1 cellular context compared by ENCODE assay signal in the genomic region with DNA sequence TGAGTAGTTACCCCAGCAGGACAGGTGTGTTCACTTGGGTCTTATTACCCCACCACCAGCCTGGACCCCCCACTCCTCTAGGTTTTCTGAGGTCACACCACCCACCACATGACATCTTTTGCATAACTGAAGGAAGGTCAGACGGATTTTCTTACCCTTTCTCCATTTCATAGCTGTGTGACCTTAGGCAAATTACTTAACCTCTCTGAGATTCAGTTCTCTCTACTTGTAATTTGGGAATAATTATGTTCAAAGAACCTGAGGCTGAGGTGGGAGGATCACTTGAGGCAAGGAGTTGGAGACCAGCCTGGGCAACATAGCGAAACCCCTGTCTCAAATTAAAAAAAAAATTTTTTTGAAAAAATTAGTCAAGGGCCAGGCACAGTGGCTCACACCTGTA.
TF ChIP-seq lines count a peak whose summit lies in the region.

No MANE protein-coding gene starts in this region.

TF ChIP-seq in K562, 482 proteins besides CTCF, POLR2A, EP300 and RAD21:
- TF ChIP-seq ZFP36 (IDR thresholded peaks at IDR 0.05; ENCODE audit: low read depth, low read length, partially characterized antibody) (peak; percentile 28), BCOR (IDR thresholded peaks at IDR 0.05) (peak; percentile 63), RBM25 (IDR thresholded peaks at IDR 0.05; ENCODE audit: low read depth, low read length, severe bottlenecking) (peak; percentile 81), KDM1A (IDR thresholded peaks at IDR 0.05) (peak in 1 of 2 experiments; percentile 29; a peak in 2 of 4 replicates)
